ENCODE assay signal across 1 cellular context in the genomic region with DNA sequence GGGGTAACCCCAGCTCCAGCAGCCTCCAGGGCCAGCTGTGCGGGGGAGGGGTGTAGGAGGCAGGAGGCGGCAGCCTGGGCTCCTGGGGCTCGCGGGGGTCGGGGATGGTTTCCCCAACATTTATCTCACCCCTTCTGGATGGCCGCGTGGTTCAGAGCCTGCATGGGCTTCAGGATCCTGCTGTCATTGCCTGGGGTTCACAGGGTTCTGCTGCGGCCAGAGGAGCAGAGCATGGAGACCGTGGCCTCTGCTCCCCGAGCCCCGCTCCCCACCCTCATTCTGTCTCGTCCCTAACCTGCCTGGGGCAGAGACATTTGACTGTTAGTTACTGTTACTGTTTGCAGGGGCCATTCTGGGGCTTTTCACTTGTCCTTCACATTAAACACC.
TF ChIP-seq lines count a peak whose summit lies in the region.

No MANE protein-coding gene starts in this region.

TF ChIP-seq in IMR-90, 13 proteins besides CTCF, POLR2A, EP300 and RAD21:
- no peak for TF ChIP-seq MAFK (IDR thresholded peaks at IDR 0.05; ENCODE audit: low read depth, low read length)
- TF ChIP-seq, protein P1, sequence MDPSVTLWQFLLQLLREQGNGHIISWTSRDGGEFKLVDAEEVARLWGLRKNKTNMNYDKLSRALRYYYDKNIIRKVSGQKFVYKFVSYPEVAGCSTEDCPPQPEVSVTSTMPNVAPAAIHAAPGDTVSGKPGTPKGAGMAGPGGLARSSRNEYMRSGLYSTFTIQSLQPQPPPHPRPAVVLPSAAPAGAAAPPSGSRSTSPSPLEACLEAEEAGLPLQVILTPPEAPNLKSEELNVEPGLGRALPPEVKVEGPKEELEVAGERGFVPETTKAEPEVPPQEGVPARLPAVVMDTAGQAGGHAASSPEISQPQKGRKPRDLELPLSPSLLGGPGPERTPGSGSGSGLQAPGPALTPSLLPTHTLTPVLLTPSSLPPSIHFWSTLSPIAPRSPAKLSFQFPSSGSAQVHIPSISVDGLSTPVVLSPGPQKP (IDR thresholded peaks at IDR 0.05; ENCODE audit: borderline replicate concordance, low read depth, low read length): no peak
- no peak for TF ChIP-seq FOS (IDR thresholded peaks at IDR 0.05; ENCODE audit: low read depth, low read length)
- TF ChIP-seq NFE2L2 (IDR thresholded peaks at IDR 0.05; ENCODE audit: low read depth, low read length): no peak
- no peak for TF ChIP-seq BHLHE40 (IDR thresholded peaks at IDR 0.05; ENCODE audit: low read depth, low read length)
- no peak for TF ChIP-seq CHD1 (IDR thresholded peaks at IDR 0.05; ENCODE audit: low read depth, low read length)
- no peak for TF ChIP-seq RCOR1 (IDR thresholded peaks at IDR 0.05; ENCODE audit: insufficient replicate concordance, low read length)
- TF ChIP-seq MXI1 (IDR thresholded peaks at IDR 0.05; ENCODE audit: borderline replicate concordance, low read depth, low read length): no peak
